ENCODE assay signal across 1 cellular context in the genomic region with DNA sequence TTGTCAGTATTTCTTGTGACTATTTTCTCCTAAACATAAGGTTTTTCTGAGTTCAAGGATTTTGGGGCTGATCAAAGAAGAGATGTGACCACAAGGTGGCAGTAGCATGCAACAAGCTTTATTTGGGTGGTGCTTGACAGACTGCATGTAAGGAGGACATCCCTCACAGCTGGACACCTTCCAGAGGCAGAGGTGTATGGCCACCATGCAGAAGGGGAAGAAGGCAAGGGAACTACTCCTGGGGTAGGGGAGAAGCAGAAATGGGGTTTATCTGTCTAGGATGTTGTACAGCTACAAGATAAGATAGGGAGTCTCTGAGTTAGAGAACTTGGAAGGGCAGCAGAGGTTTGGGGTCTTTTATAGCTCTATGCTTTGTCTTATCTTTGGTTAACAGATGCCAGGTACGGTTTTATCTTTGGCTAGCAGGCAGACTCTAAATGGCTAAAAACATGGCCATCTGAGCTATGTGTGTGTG.
TF ChIP-seq lines count a peak whose summit lies in the region.

No MANE protein-coding gene starts in this region.

TF ChIP-seq in K562, 482 proteins besides CTCF, POLR2A, EP300 and RAD21 (continued from another document and continues in another):
- TF ChIP-seq ZBTB7A (IDR thresholded peaks at IDR 0.05; ENCODE audit: borderline replicate concordance, control insufficient read depth, low read depth, low read length), result no peak
- TF ChIP-seq STAT5B (CRISPR knock-in tag; IDR thresholded peaks at IDR 0.05), result no peak
- TF ChIP-seq TCF3 (CRISPR knock-in tag; IDR thresholded peaks at IDR 0.05), result peak; percentile 94
- TF ChIP-seq XRCC4 (IDR thresholded peaks at IDR 0.05; ENCODE audit: extremely low read depth, insufficient read depth, insufficient read length), result no peak
- TF ChIP-seq, protein P1, sequence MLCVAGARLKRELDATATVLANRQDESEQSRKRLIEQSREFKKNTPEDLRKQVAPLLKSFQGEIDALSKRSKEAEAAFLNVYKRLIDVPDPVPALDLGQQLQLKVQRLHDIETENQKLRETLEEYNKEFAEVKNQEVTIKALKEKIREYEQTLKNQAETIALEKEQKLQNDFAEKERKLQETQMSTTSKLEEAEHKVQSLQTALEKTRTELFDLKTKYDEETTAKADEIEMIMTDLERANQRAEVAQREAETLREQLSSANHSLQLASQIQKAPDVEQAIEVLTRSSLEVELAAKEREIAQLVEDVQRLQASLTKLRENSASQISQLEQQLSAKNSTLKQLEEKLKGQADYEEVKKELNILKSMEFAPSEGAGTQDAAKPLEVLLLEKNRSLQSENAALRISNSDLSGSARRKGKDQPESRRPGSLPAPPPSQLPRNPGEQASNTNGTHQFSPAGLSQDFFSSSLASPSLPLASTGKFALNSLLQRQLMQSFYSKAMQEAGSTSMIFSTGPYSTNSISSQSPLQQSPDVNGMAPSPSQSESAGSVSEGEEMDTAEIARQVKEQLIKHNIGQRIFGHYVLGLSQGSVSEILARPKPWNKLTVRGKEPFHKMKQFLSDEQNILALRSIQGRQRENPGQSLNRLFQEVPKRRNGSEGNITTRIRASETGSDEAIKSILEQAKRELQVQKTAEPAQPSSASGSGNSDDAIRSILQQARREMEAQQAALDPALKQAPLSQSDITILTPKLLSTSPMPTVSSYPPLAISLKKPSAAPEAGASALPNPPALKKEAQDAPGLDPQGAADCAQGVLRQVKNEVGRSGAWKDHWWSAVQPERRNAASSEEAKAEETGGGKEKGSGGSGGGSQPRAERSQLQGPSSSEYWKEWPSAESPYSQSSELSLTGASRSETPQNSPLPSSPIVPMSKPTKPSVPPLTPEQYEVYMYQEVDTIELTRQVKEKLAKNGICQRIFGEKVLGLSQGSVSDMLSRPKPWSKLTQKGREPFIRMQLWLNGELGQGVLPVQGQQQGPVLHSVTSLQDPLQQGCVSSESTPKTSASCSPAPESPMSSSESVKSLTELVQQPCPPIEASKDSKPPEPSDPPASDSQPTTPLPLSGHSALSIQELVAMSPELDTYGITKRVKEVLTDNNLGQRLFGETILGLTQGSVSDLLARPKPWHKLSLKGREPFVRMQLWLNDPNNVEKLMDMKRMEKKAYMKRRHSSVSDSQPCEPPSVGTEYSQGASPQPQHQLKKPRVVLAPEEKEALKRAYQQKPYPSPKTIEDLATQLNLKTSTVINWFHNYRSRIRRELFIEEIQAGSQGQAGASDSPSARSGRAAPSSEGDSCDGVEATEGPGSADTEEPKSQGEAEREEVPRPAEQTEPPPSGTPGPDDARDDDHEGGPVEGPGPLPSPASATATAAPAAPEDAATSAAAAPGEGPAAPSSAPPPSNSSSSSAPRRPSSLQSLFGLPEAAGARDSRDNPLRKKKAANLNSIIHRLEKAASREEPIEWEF (CRISPR knock-in tag; IDR thresholded peaks at IDR 0.05), result no peak
- TF ChIP-seq ZNF124 (CRISPR knock-in tag; IDR thresholded peaks at IDR 0.05), result no peak
- peak; percentile 97 for TF ChIP-seq SOX6 (IDR thresholded peaks at IDR 0.05)
- TF ChIP-seq ZFP1 (CRISPR knock-in tag; IDR thresholded peaks at IDR 0.05), result no peak
- TF ChIP-seq ZNF707 (CRISPR knock-in tag; conservative IDR thresholded peaks at IDR 0.05), result no peak
- TF ChIP-seq ATF1 (CRISPR knock-in tag; IDR thresholded peaks at IDR 0.05), result no peak
- peak; percentile 62 for TF ChIP-seq ATF1 (tag; IDR thresholded peaks at IDR 0.05)
- TF ChIP-seq GABPA (tag; conservative IDR thresholded peaks at IDR 0.05; ENCODE audit: low read depth), result no peak
- no peak for TF ChIP-seq NFRKB (IDR thresholded peaks at IDR 0.05; ENCODE audit: low read depth)
- TF ChIP-seq COPS2 (conservative IDR thresholded peaks at IDR 0.05), result no peak
- no peak for TF ChIP-seq CBX8 (IDR thresholded peaks at IDR 0.05; ENCODE audit: borderline replicate concordance, extremely low read depth, low read depth, low read length, poor library complexity, severe bottlenecking)
- TF ChIP-seq SIN3B (IDR thresholded peaks at IDR 0.05; ENCODE audit: low read depth), result no peak
- no peak for TF ChIP-seq ZFP36 (IDR thresholded peaks at IDR 0.05; ENCODE audit: low read depth, low read length, partially characterized antibody)
- TF ChIP-seq, protein P2, sequence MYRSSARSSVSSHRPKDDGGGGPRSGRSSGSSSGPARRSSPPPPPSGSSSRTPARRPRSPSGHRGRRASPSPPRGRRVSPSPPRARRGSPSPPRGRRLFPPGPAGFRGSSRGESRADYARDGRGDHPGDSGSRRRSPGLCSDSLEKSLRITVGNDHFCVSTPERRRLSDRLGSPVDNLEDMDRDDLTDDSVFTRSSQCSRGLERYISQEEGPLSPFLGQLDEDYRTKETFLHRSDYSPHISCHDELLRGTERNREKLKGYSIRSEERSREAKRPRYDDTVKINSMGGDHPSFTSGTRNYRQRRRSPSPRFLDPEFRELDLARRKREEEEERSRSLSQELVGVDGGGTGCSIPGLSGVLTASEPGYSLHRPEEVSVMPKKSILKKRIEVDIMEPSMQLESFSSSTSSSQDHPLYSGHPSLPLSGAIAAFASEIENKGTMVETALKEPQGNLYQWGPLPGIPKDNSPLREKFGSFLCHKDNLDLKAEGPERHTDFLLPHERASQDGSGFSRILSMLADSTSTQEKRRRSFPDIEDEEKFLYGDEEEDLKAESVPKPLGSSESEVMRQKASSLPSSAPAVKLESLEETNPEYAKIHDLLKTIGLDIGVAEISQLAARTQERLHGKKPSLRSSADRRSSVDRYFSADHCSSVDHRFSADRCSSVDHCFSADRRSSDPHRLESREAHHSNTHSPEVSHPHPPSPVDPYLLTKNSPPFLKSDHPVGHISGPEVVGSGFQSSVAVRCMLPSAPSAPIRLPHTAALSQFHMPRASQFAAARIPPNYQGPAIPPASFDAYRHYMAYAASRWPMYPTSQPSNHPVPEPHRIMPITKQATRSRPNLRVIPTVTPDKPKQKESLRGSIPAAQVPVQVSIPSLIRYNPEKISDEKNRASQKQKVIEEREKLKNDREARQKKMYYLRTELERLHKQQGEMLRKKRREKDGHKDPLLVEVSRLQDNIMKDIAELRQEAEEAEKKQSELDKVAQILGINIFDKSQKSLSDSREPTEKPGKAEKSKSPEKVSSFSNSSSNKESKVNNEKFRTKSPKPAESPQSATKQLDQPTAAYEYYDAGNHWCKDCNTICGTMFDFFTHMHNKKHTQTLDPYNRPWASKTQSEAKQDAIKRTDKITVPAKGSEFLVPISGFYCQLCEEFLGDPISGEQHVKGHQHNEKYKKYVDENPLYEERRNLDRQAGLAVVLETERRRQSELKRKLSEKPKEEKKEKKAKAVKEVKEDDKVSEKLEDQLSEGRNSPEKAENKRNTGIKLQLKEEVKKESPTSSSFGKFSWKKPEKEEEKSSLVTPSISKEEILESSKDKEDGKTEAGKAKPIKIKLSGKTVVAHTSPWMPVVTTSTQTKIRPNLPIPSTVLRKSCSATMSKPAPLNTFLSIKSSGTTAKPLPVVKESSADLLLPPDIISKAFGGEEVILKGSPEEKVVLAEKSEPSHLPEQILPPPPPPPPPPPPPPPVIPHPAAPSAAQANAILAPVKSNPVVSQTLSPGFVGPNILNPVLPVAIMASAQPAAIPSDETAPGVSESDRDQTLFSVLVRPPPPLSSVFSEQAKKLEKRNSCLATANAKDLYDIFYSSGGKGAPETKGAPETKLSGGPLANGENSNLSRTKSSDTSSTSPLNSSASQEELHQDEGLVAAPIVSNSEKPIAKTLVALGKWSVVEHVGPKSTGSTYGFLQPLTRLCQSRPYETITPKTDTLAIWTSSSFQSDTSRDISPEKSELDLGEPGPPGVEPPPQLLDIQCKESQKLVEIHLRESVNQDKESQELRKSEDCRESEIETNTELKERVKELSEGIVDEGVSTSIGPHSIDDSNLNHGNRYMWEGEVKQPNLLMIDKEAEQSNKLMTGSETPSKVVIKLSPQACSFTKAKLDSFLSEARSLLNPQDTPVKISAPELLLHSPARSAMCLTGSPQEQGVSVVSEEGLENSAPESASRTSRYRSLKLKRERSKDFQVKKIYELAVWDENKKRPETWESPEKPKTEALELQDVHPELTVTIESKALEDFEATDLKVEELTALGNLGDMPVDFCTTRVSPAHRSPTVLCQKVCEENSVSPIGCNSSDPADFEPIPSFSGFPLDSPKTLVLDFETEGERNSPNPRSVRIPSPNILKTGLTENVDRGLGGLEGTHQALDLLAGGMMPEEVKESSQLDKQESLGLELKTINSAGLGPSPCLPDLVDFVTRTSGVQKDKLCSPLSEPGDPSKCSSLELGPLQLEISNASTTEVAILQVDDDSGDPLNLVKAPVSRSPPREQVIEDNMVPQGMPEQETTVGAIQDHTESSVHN (IDR thresholded peaks at IDR 0.05; ENCODE audit: borderline replicate concordance in 1 of 2, low read depth in 1 of 2), result peak in 1 of 2 experiments; percentile 62; a peak in 1 of 4 replicates
- TF ChIP-seq, protein P3, sequence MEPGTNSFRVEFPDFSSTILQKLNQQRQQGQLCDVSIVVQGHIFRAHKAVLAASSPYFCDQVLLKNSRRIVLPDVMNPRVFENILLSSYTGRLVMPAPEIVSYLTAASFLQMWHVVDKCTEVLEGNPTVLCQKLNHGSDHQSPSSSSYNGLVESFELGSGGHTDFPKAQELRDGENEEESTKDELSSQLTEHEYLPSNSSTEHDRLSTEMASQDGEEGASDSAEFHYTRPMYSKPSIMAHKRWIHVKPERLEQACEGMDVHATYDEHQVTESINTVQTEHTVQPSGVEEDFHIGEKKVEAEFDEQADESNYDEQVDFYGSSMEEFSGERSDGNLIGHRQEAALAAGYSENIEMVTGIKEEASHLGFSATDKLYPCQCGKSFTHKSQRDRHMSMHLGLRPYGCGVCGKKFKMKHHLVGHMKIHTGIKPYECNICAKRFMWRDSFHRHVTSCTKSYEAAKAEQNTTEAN (CRISPR knock-in tag; IDR thresholded peaks at IDR 0.05), result no peak
- peak; percentile 100 for TF ChIP-seq ARID1B (IDR thresholded peaks at IDR 0.05)
- TF ChIP-seq CAMTA2 (CRISPR knock-in tag; conservative IDR thresholded peaks at IDR 0.05), result no peak
- no peak for TF ChIP-seq ZNF217 (CRISPR knock-in tag; IDR thresholded peaks at IDR 0.05)
- no peak for TF ChIP-seq NFIX (CRISPR knock-in tag; IDR thresholded peaks at IDR 0.05; ENCODE audit: low read depth)
- TF ChIP-seq, protein P4, sequence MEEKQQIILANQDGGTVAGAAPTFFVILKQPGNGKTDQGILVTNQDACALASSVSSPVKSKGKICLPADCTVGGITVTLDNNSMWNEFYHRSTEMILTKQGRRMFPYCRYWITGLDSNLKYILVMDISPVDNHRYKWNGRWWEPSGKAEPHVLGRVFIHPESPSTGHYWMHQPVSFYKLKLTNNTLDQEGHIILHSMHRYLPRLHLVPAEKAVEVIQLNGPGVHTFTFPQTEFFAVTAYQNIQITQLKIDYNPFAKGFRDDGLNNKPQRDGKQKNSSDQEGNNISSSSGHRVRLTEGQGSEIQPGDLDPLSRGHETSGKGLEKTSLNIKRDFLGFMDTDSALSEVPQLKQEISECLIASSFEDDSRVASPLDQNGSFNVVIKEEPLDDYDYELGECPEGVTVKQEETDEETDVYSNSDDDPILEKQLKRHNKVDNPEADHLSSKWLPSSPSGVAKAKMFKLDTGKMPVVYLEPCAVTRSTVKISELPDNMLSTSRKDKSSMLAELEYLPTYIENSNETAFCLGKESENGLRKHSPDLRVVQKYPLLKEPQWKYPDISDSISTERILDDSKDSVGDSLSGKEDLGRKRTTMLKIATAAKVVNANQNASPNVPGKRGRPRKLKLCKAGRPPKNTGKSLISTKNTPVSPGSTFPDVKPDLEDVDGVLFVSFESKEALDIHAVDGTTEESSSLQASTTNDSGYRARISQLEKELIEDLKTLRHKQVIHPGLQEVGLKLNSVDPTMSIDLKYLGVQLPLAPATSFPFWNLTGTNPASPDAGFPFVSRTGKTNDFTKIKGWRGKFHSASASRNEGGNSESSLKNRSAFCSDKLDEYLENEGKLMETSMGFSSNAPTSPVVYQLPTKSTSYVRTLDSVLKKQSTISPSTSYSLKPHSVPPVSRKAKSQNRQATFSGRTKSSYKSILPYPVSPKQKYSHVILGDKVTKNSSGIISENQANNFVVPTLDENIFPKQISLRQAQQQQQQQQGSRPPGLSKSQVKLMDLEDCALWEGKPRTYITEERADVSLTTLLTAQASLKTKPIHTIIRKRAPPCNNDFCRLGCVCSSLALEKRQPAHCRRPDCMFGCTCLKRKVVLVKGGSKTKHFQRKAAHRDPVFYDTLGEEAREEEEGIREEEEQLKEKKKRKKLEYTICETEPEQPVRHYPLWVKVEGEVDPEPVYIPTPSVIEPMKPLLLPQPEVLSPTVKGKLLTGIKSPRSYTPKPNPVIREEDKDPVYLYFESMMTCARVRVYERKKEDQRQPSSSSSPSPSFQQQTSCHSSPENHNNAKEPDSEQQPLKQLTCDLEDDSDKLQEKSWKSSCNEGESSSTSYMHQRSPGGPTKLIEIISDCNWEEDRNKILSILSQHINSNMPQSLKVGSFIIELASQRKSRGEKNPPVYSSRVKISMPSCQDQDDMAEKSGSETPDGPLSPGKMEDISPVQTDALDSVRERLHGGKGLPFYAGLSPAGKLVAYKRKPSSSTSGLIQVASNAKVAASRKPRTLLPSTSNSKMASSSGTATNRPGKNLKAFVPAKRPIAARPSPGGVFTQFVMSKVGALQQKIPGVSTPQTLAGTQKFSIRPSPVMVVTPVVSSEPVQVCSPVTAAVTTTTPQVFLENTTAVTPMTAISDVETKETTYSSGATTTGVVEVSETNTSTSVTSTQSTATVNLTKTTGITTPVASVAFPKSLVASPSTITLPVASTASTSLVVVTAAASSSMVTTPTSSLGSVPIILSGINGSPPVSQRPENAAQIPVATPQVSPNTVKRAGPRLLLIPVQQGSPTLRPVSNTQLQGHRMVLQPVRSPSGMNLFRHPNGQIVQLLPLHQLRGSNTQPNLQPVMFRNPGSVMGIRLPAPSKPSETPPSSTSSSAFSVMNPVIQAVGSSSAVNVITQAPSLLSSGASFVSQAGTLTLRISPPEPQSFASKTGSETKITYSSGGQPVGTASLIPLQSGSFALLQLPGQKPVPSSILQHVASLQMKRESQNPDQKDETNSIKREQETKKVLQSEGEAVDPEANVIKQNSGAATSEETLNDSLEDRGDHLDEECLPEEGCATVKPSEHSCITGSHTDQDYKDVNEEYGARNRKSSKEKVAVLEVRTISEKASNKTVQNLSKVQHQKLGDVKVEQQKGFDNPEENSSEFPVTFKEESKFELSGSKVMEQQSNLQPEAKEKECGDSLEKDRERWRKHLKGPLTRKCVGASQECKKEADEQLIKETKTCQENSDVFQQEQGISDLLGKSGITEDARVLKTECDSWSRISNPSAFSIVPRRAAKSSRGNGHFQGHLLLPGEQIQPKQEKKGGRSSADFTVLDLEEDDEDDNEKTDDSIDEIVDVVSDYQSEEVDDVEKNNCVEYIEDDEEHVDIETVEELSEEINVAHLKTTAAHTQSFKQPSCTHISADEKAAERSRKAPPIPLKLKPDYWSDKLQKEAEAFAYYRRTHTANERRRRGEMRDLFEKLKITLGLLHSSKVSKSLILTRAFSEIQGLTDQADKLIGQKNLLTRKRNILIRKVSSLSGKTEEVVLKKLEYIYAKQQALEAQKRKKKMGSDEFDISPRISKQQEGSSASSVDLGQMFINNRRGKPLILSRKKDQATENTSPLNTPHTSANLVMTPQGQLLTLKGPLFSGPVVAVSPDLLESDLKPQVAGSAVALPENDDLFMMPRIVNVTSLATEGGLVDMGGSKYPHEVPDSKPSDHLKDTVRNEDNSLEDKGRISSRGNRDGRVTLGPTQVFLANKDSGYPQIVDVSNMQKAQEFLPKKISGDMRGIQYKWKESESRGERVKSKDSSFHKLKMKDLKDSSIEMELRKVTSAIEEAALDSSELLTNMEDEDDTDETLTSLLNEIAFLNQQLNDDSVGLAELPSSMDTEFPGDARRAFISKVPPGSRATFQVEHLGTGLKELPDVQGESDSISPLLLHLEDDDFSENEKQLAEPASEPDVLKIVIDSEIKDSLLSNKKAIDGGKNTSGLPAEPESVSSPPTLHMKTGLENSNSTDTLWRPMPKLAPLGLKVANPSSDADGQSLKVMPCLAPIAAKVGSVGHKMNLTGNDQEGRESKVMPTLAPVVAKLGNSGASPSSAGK (IDR thresholded peaks at IDR 0.05), result no peak
- peak; percentile 96 for TF ChIP-seq SMAD4 (CRISPR knock-in tag; conservative IDR thresholded peaks at IDR 0.05)
